17 cellular contexts compared by ENCODE assay signal in the genomic region with DNA sequence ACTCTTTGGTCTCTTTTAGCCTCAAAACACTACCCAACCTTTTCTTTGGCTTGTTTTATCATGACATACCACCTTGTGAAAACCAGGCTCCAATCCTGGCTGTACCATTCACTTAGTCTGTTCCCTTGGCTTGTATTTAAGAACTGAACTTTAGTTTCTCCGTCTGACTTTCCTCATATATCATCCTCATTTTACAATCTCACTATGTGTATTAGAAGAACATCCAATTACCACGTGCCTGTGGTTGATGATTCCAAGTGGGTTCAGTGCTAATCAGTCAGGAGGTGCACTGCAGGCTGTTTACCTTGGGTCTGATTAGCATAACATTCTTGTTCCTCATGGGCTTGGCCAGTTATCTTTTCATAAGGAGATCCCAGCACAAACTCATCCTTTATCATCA.
DNase-seq lines count a peak whose midpoint lies in the region; ATAC-seq, FAIRE-seq and TF ChIP-seq lines count a peak whose summit lies in the region.
"Had no signal": no experiment of that assay in that cellular context is flagged by ENCODE, and none has a peak within 500 bp of the region (broad histone marks: within the 10 kb centered on the region; RNA-seq: fewer than 3 reads in every experiment).

No MANE protein-coding gene starts in this region.

- H3K27me3 ChIP-seq in tibial nerve: no peaks in the 10 kb centered on the region
- H3K27me3 ChIP-seq: BLaER1 treated with 17β-estradiol and CSF1 and Interleukin-3, amounts not matched to agents 10 nM and 100 nM had no signal

- H3K4me3 ChIP-seq in SK-N-MC: no peak overlapping the region
- no peak overlapping the region for H3K4me3 ChIP-seq in choroid plexus epithelial cell (ENCODE audit: low read depth, low read length)
- no peak overlapping the region for H3K4me3 ChIP-seq in tibial nerve
- H3K4me3 ChIP-seq: BLaER1 treated with 17β-estradiol and CSF1 and Interleukin-3, amounts not matched to agents 10 nM and 100 nM had no signal

- H3K9me3 ChIP-seq in SK-N-MC (ENCODE audit: low read depth, low read length) (no peaks in the 10 kb centered on the region), tibial nerve (no peaks in the 10 kb centered on the region)
- H3K9me3 ChIP-seq: BLaER1 treated with 17β-estradiol and CSF1 and Interleukin-3, amounts not matched to agents 10 nM and 100 nM had no signal

- H3K27ac ChIP-seq in SK-N-MC: peak overlapping the region; percentile 33; the same call in 1 of the 2 replicates
- peak overlapping the region; percentile 13 to 94 (median 68) for H3K27ac ChIP-seq in tibial nerve
- H3K27ac ChIP-seq: BLaER1 treated with 17β-estradiol and CSF1 and Interleukin-3, amounts not matched to agents 10 nM and 100 nM had no signal

- no peak overlapping the region for H3K9ac ChIP-seq in SK-N-MC (ENCODE audit: insufficient read length)
- H3K9ac ChIP-seq: BLaER1 treated with 17β-estradiol and CSF1 and Interleukin-3, amounts not matched to agents 10 nM and 100 nM had no signal

- TF ChIP-seq EP300 in tibial nerve (IDR thresholded peaks at IDR 0.05): no peak

- no peak for ATAC-seq in GM18517 (IDR thresholded peaks at IDR 0.05; ENCODE audit: unreplicated experiment)

- TF ChIP-seq POLR2A in tibial nerve (IDR thresholded peaks at IDR 0.05) (no peak), GM12892 (IDR thresholded peaks at IDR 0.05; ENCODE audit: low read depth, low read length) (no peak)

- peaks cover 0 to 90% (median 60%) of the 10 kb centered on the region in 4 donors for H3K4me1 ChIP-seq in tibial nerve

- peak; percentile 3 for DNase-seq in stimulated activated CD4-positive, alpha-beta T cell treated with anti-CD3 and anti-CD28 coated beads, Interleukin-4, amount 100 ng/mL, for 24 hours
- no peak for DNase-seq in stimulated activated CD4-positive, alpha-beta T cell treated with anti-CD3 and anti-CD28 coated beads, Interleukin-4, amount 100 ng/mL, for 1 hour
- DNase-seq in SK-N-MC (ENCODE audit: low read depth, low spot score): no peak
- DNase-seq in choroid plexus epithelial cell (ENCODE audit: low read depth): peak; percentile 52
- DNase-seq in tibial nerve (ENCODE audit: low spot score in 2 of 2): no peak
- DNase-seq in GM12892 (ENCODE audit: insufficient read length): no peak
- DNase-seq in DMS114 treated with DMSO at 0.1 percent for 48 hours (lab: John Stamatoyannopoulos, UW; ENCODE audit: unreplicated experiment): no peak
- DNase-seq: activated B cell treated with CpG ODN at 0.5 μM for 24 hours; activated effector memory CD4-positive, alpha-beta T cell treated with Interleukin-2 at 50 U/mL for 16 hours; GOT3; head of caudate nucleus; NCI-H446; posterior cingulate gyrus; stimulated activated CD4-positive, alpha-beta T cell treated with anti-CD3 and anti-CD28 coated beads, Interleukin-12 subunit alpha, Interleukin-12 subunit beta, amount 100 ng/mL, for 4 hours had no signal

- FAIRE-seq in GM12892 (lab: Jason Lieb, UNC): no peak
- FAIRE-seq: GM18507 had no signal

- TF ChIP-seq CTCF in choroid plexus epithelial cell (conservative IDR thresholded peaks at IDR 0.05; ENCODE audit: low read depth, low read length) (no peak), tibial nerve (IDR thresholded peaks at IDR 0.05) (no peak)

- H3K36me3 ChIP-seq in SK-N-MC (ENCODE audit: insufficient read depth, low read length): peaks cover 83% of the 10 kb centered on the region
- peaks cover 0 to 46% (median 6%) of the 10 kb centered on the region in 3 donors for H3K36me3 ChIP-seq in tibial nerve

- 62 to 69% methylated on average over 2 of the region's 2 CpGs for WGBS in tibial nerve, 2 donors

Comparison
In these comparisons a context has a peak if more than half of its experiments do, and no peak if none do; other contexts are left out.
1. DNase-seq: peak in stimulated activated CD4-positive, alpha-beta T cell treated with anti-CD3 and anti-CD28 coated beads, Interleukin-4, amount 100 ng/mL, for 24 hours (single experiment) and choroid plexus epithelial cell (single experiment); none in stimulated activated CD4-positive, alpha-beta T cell treated with anti-CD3 and anti-CD28 coated beads, Interleukin-4, amount 100 ng/mL, for 1 hour (single experiment), SK-N-MC (single experiment), tibial nerve (0 of 2), GM12892 (single experiment) and DMS114 treated with DMSO at 0.1 percent for 48 hours (single experiment).